In the genomic region with DNA sequence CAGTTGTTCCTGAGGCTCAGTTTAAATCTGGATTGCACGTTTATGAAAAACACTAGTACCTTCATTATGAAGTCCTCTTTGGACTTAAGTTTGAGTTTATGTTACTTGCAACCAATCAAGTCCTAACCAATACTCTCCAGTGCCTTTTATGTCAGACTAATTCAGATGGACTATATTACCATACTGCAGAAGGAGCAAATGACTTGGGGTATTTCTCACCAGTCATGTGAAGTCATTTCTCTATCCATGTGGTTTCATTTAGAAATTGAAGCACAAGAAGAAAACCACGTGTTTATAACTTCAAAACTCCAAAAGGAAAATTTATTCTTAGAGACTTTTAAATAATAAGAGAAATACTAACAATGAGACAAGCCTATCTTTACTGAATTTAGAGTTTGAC, we compare ENCODE assay signal across 17 cellular contexts.
DNase-seq lines count a peak whose midpoint lies in the region; ATAC-seq, FAIRE-seq and TF ChIP-seq lines count a peak whose summit lies in the region.
"Had no signal": no experiment of that assay in that cellular context is flagged by ENCODE, and none has a peak within 500 bp of the region (broad histone marks: within the 10 kb centered on the region; RNA-seq: fewer than 3 reads in every experiment).

No MANE protein-coding gene starts in this region.

- no peak overlapping the region for H2BK120ac ChIP-seq in trophoblast cell (ENCODE audit: insufficient read depth, low read length, poor library complexity)

- in situ Hi-C loops in Panc1 (cut with HindIII; ENCODE audit: low pct_unique_long_range_greater_than_20kb, low sequenced_read_pairs), result no loop called here

- H3K79me1 ChIP-seq in trophoblast cell (ENCODE audit: low read length), result no peaks in the 10 kb centered on the region

- ATAC-seq in GM19351 (IDR thresholded peaks at IDR 0.05; ENCODE audit: unreplicated experiment) (peak; percentile 36), Panc1 (no peak), HG03457 (IDR thresholded peaks at IDR 0.05; ENCODE audit: unreplicated experiment) (no peak), GM21528 (IDR thresholded peaks at IDR 0.05; ENCODE audit: low FRiP score, unreplicated experiment) (no peak)

- no peaks in the 10 kb centered on the region for H3K36me3 ChIP-seq in Panc1 (ENCODE audit: control insufficient read depth, insufficient read depth, low read length)
- no peaks in the 10 kb centered on the region for H3K36me3 ChIP-seq in small intestine (ENCODE audit: control insufficient read depth in 2 of 2, insufficient read depth in 2 of 2, low read length in 2 of 2)
- no peaks in the 10 kb centered on the region for H3K36me3 ChIP-seq in trophoblast cell (ENCODE audit: control insufficient read depth in 1 of 2, insufficient read depth in 2 of 2, low read length in 2 of 2)
- H3K36me3 ChIP-seq: SJSA1 had no signal

- H4K8ac ChIP-seq in trophoblast cell (ENCODE audit: low read depth, low read length), result no peak overlapping the region

- BruUV-seq in Panc1 (replicated peaks; lab: Mats Ljungman, UMichigan), result no TSS peak

- intact Hi-C loops in Panc1 (cut with micrococcal nuclease; ENCODE audit: unreplicated experiment), result no loop called here

- 48 to 61% (median 56%) methylated on average over 2 of the region's 2 CpGs for WGBS in small intestine, 3 donors
- no CpG with 5 or more reads among the region's 2 CpGs for WGBS in trophoblast cell (ENCODE audit: extremely low coverage, insufficient coverage, insufficient read length)

- peak overlapping the region; percentile 67; the same call in 1 of the 2 replicates for H3K27ac ChIP-seq in Panc1 (ENCODE audit: low read length)
- no peak overlapping the region for H3K27ac ChIP-seq in small intestine (ENCODE audit: low read depth in 1 of 2, low read length in 1 of 2)
- no peak overlapping the region for H3K27ac ChIP-seq in trophoblast cell (ENCODE audit: low read depth, low read length)
- H3K27ac ChIP-seq: BLaER1 treated with 17β-estradiol and CSF1 and Interleukin-3, amounts not matched to agents 10 nM and 100 nM; SJSA1 had no signal

- H2AK5ac ChIP-seq in trophoblast cell (ENCODE audit: low read length), result no peak overlapping the region

- POLR2A ChIA-PET in Panc1 (lab: Charles Lee), result no interaction called here

- no peaks in the 10 kb centered on the region for H3K79me2 ChIP-seq in trophoblast cell (ENCODE audit: control insufficient read depth, insufficient read depth, low read length, poor library complexity)

- no peak overlapping the region for H3K14ac ChIP-seq in trophoblast cell (ENCODE audit: low read length)

- no peak overlapping the region for H3K9ac ChIP-seq in trophoblast cell (ENCODE audit: low read length)
- H3K9ac ChIP-seq: BLaER1 treated with 17β-estradiol and CSF1 and Interleukin-3, amounts not matched to agents 10 nM and 100 nM had no signal

- no peak overlapping the region for H3K18ac ChIP-seq in trophoblast cell (ENCODE audit: low read length)

- H4K12ac ChIP-seq in trophoblast cell (ENCODE audit: low read depth, low read length), result no peak overlapping the region

- no peak overlapping the region for H2BK12ac ChIP-seq in trophoblast cell (ENCODE audit: low read length)

- FAIRE-seq in small intestine (lab: Jason Lieb, UNC), result no peak
- FAIRE-seq: GM18507, H1 had no signal

- H3K27me3 ChIP-seq in Panc1 (ENCODE audit: control insufficient read depth, insufficient read depth, low read length) (no peaks in the 10 kb centered on the region), small intestine (ENCODE audit: control insufficient read depth in 2 of 2, insufficient read depth in 2 of 2, low read length in 2 of 2) (no peaks in the 10 kb centered on the region), trophoblast cell (ENCODE audit: insufficient read depth, low read length) (no peaks in the 10 kb centered on the region)
- H3K27me3 ChIP-seq: BLaER1 treated with 17β-estradiol and CSF1 and Interleukin-3, amounts not matched to agents 10 nM and 100 nM had no signal

- no peak overlapping the region for H3K4me2 ChIP-seq in trophoblast cell (ENCODE audit: low read length)
- H3K4me2 ChIP-seq: BLaER1 treated with 17β-estradiol and CSF1 and Interleukin-3, amounts not matched to agents 10 nM and 100 nM had no signal

- H3K4ac ChIP-seq in trophoblast cell (ENCODE audit: low read depth, low read length), result no peak overlapping the region

- H3K4me3 ChIP-seq in AG10803 (ENCODE audit: low read length) (no peak overlapping the region), Panc1 (ENCODE audit: low read depth in 2 of 2, low read length in 2 of 2) (no peak overlapping the region), foreskin fibroblast (ENCODE audit: low read depth in 1 of 2, low read length in 2 of 2) (no peak overlapping the region), small intestine (ENCODE audit: low read depth in 1 of 2, low read length in 2 of 2) (no peak overlapping the region), trophoblast cell (ENCODE audit: low read depth, low read length) (no peak overlapping the region)
- H3K4me3 ChIP-seq: BLaER1 treated with 17β-estradiol and CSF1 and Interleukin-3, amounts not matched to agents 10 nM and 100 nM; SJSA1 had no signal

- H3K4me1 ChIP-seq in Panc1 (ENCODE audit: control insufficient read depth, insufficient read depth, low read length) (peaks cover 6% of the 10 kb centered on the region; the same call in 1 of the 2 replicates), small intestine (ENCODE audit: control insufficient read depth in 2 of 2, insufficient read depth in 1 of 2, low read depth in 1 of 2, low read length in 1 of 2) (no peaks in the 10 kb centered on the region), trophoblast cell (ENCODE audit: control insufficient read depth in 1 of 2, insufficient read depth in 2 of 2, low read length in 2 of 2) (no peaks in the 10 kb centered on the region)

- H3K23ac ChIP-seq in trophoblast cell (ENCODE audit: low read length), result no peak overlapping the region

- no peak overlapping the region for H4K91ac ChIP-seq in trophoblast cell (ENCODE audit: low read depth, low read length)

- no peak overlapping the region for H2AFZ ChIP-seq in trophoblast cell (ENCODE audit: insufficient read depth, low read length, poor library complexity)

- CTCF ChIA-PET in Panc1 (lab: Charles Lee), result no interaction called here

- TF ChIP-seq CTCF in AG10803 (conservative IDR thresholded peaks at IDR 0.05; ENCODE audit: low read length) (no peak), Panc1 (IDR thresholded peaks at IDR 0.05) (no peak), foreskin fibroblast (IDR thresholded peaks at IDR 0.05; ENCODE audit: low read depth, low read length) (no peak)

- no peak overlapping the region for H2BK5ac ChIP-seq in trophoblast cell (ENCODE audit: low read depth, low read length, poor library complexity)

- DNase-seq in AG10803 (ENCODE audit: low read depth) (peak; percentile 48), Panc1 (ENCODE audit: low read depth, low spot score) (no peak), foreskin fibroblast (peak; percentile 42 to 69), small intestine (no peak), trophoblast cell (no peak)
- DNase-seq: EL, Karpas-422, NCI-H2029, NCI-H510A treated with DMSO at 0.1 percent for 48 hours, SW 1271 had no signal

- peaks cover 2% of the 10 kb centered on the region; the same call in 1 of the 2 replicates for H3K9me3 ChIP-seq in Panc1 (ENCODE audit: control insufficient read depth, insufficient read depth, low read depth, low read length)
- no peaks in the 10 kb centered on the region for H3K9me3 ChIP-seq in small intestine (ENCODE audit: control insufficient read depth, low read depth)
- H3K9me3 ChIP-seq in trophoblast cell (ENCODE audit: insufficient read depth, low read depth, low read length), result no peaks in the 10 kb centered on the region
- H3K9me3 ChIP-seq: BLaER1 treated with 17β-estradiol and CSF1 and Interleukin-3, amounts not matched to agents 10 nM and 100 nM; SJSA1 had no signal

Comparison
In these comparisons a context has a peak if more than half of its experiments do, and no peak if none do; other contexts are left out.
1. DNase-seq: peak in AG10803 (single experiment) and foreskin fibroblast (2 of 2); none in Panc1 (single experiment), small intestine (single experiment) and trophoblast cell (0 of 2).